ENCODE assay signal across 8 cellular contexts in the genomic region with DNA sequence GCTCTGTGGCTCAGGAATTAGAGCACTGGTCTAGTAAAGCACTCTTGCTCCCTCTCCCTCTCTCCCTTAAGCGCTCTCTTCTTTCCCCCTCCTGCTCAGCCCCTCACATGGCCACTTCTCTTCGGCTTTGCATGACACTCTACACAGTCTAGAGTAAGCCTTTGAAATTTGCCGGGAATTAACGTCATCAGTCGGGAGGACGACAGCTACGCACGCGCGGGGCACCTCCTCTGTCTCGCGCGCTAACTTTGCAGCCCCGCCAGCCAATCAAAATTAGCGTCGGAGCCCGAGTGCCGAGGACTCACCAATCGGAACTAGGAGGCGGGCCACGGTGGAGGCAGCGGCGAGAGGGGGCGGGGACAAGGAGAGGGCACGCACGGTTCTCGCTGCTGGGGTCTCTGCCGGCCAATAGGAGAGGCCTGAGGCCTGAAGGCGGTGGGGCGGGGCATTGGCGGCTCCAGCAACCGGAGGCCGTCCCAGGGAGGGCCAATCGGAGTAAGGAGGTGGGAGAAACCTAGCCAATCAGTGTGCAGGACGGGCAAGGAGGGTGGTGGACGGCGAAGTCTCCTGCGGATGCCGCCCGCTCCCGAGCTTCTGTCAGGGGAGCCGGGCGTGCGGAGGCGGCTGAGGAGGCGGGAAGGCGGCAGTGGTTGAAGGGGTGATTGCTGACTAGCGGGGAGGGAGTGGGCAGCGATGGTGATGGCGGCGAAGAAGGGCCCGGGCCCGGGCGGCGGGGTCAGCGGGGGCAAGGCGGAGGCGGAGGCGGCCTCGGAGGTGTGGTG. TPM values are rescaled to one million over a fixed set of nuclear protein-coding genes. Genes with fewer than 3 reads are reported as not detected.
DNase-seq lines count a peak whose midpoint lies in the region; ATAC-seq, FAIRE-seq and TF ChIP-seq lines count a peak whose summit lies in the region.

A gene with protein sequence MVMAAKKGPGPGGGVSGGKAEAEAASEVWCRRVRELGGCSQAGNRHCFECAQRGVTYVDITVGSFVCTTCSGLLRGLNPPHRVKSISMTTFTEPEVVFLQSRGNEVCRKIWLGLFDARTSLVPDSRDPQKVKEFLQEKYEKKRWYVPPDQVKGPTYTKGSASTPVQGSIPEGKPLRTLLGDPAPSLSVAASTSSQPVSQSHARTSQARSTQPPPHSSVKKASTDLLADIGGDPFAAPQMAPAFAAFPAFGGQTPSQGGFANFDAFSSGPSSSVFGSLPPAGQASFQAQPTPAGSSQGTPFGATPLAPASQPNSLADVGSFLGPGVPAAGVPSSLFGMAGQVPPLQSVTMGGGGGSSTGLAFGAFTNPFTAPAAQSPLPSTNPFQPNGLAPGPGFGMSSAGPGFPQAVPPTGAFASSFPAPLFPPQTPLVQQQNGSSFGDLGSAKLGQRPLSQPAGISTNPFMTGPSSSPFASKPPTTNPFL (plus strand): TSS at position 550 of the 782 bp plus-strand sequence. CDS start 144 bp downstream, at position 694.

- H3K4me2 ChIP-seq in H1 (ENCODE audit: insufficient read depth in 1 of 2, low read depth in 2 of 2, low read length in 2 of 2), result peak within 1 kb of the TSS; percentile 60 to 92

- 2% methylated on average over 44 of the region's 60 CpGs; no CpG with 5 or more reads in 1 of the 2 experiments for WGBS in H1 (ENCODE audit: extremely low coverage in 1 of 2, insufficient coverage in 1 of 2, insufficient read length in 1 of 2, insufficient replicate concordance in 2 of 2, low coverage in 1 of 2, low lambda C conversion rate in 2 of 2, missing lambda C conversion rate in 1 of 2), 2 experiments

- TF ChIP-seq CTCF in H1 (IDR thresholded peaks at IDR 0.05; ENCODE audit: control extremely low read depth in 1 of 3, insufficient read depth in 1 of 3, low read depth in 1 of 3, low read length in 3 of 3), result no peak

- H3K4me3 Mint-ChIP-seq in memory B cell, result peak within 1 kb of the TSS; percentile 99

- no peak within 1 kb of the TSS for H2AK5ac ChIP-seq in H1 (ENCODE audit: low read depth, low read length)

- H3K27me3 ChIP-seq in H1 (replicated peaks in 1 of 4; ENCODE audit: control insufficient read depth in 3 of 4, extremely low read depth in 1 of 4, insufficient read depth in 3 of 4, low read length in 3 of 4), result peaks cover 0 to 3% (median 2%) of the 10 kb centered on the region in 4 experiments; a peak in 3 of 7 replicates

- H3K4me1 ChIP-seq in H1 (replicated peaks in 1 of 4; ENCODE audit: control insufficient read depth in 3 of 4, insufficient read depth in 4 of 4, low read length in 3 of 4), result peaks cover 4 to 24% (median 13%) of the 10 kb centered on the region in 4 experiments; a peak in 4 of 7 replicates

- no peaks in the 10 kb centered on the region for H3K79me1 ChIP-seq in H1 (ENCODE audit: low read depth, low read length)

- CTCF ChIA-PET in H1 (lab: Charles Lee; ENCODE audit: partially characterized antibody), result interaction anchor here (0.7 to 26.5 kb wide), 4 partner anchors 10 to 61 kb away, joined by 3 to 341 read pairs (median 4); no protein-coding TSS in a partner anchor

- POLR2A ChIA-PET in H1 (lab: Charles Lee; ENCODE audit: partially characterized antibody), result interaction anchor here (1.0 to 2.1 kb wide), 9 partner anchors 11 to 103 kb away, joined by 3 to 12 read pairs (median 4); a partner anchor contains a TSS

- H3K9ac ChIP-seq in H1 (replicated peaks in 1 of 4; ENCODE audit: extremely low read depth in 1 of 4, low read depth in 3 of 4, low read length in 3 of 4), result peak within 1 kb of the TSS; percentile 17 to 58 (median 23); a peak in 5 of 7 replicates

- no peak within 1 kb of the TSS for H4K91ac ChIP-seq in H1 (replicated peaks; ENCODE audit: insufficient read length, low read length)

- peak within 1 kb of the TSS; percentile 77; the same call in 1 of the 2 replicates for H2AFZ ChIP-seq in H1 (ENCODE audit: low read length)

- no peak for TF ChIP-seq EP300 in H1 (IDR thresholded peaks at IDR 0.05; ENCODE audit: borderline replicate concordance in 1 of 2, low read depth in 2 of 2, low read length in 2 of 2)

- H2BK120ac ChIP-seq in H1 (replicated peaks; ENCODE audit: low read depth, low read length), result no peak within 1 kb of the TSS

- no peak within 1 kb of the TSS for H3K56ac ChIP-seq in H1 (replicated peaks; ENCODE audit: insufficient read length, low read depth, low read length)

- H3K23ac ChIP-seq in H1 (ENCODE audit: insufficient read length), result no peak within 1 kb of the TSS

- peak within 1 kb of the TSS; percentile 73 for H4K8ac ChIP-seq in H1 (ENCODE audit: extremely low read depth, insufficient read depth, low read length)

- H4K5ac ChIP-seq in H1 (ENCODE audit: insufficient read length, low read depth, low read length), result no peak within 1 kb of the TSS

- H2BK12ac ChIP-seq in H1 (ENCODE audit: low read depth, low read length), result no peak within 1 kb of the TSS

- H3K79me2 ChIP-seq in H1 (ENCODE audit: control insufficient read depth in 1 of 2, insufficient read depth in 2 of 2, low read length in 2 of 2), result peaks cover 0 to 18% of the 10 kb centered on the region in 2 experiments; a peak in 2 of 4 replicates

- H2BK15ac ChIP-seq in H1 (ENCODE audit: low read length), result no peak within 1 kb of the TSS

- peak within 1 kb of the TSS; percentile 84 for H3K27ac Mint-ChIP-seq in memory B cell

- H3K14ac ChIP-seq in H1 (ENCODE audit: insufficient read length), result no peak within 1 kb of the TSS

- FAIRE-seq in HTR-8/SVneo (lab: Jason Lieb, UNC) (peak; percentile 82), H1 (lab: Jason Lieb, UNC) (no peak)

- TF ChIP-seq POLR2A in H1 (IDR thresholded peaks at IDR 0.05; ENCODE audit: control extremely low read depth in 1 of 2, low read depth in 2 of 2, low read length in 2 of 2), result peak in 1 of 2 experiments; percentile 33; a peak in 1 of 3 replicates

- H3K4me3 ChIP-seq in H1 (ENCODE audit: extremely low read depth in 1 of 4, insufficient read depth in 2 of 4, low read depth in 3 of 4, low read length in 4 of 4), result peak within 1 kb of the TSS; percentile 70 to 83 (median 77)

- H2BK5ac ChIP-seq in H1 (ENCODE audit: low read depth, low read length), result no peak within 1 kb of the TSS

- peak in 1 of 2 experiments; percentile 8; a peak in 1 of 4 replicates for TF ChIP-seq RAD21 in H1 (IDR thresholded peaks at IDR 0.05 in 1 of 2, conservative IDR thresholded peaks at IDR 0.05 in 1 of 2; ENCODE audit: low read depth in 2 of 2, low read length in 2 of 2)

- peaks cover 7% of the 10 kb centered on the region for H3K23me2 ChIP-seq in H1 (ENCODE audit: low read depth, low read length)

- no peaks in the 10 kb centered on the region for H3K9me3 Mint-ChIP-seq in memory B cell

- peaks cover 29% of the 10 kb centered on the region for H3K4me1 Mint-ChIP-seq in memory B cell

- H4K20me1 ChIP-seq in H1 (replicated peaks in 1 of 2; ENCODE audit: control insufficient read depth in 1 of 2, insufficient read depth in 2 of 2, low read length in 2 of 2), result no peaks in the 10 kb centered on the region

- no peak within 1 kb of the TSS for H3K27ac ChIP-seq in H1 (ENCODE audit: low read depth, low read length)

- H3K4ac ChIP-seq in H1 (replicated peaks; ENCODE audit: insufficient read length, low read depth, low read length), result no peak within 1 kb of the TSS

- peaks cover 3% of the 10 kb centered on the region for H3K36me3 Mint-ChIP-seq in memory B cell

- no peaks in the 10 kb centered on the region for H3K9me3 ChIP-seq in H1 (ENCODE audit: insufficient read depth in 2 of 2, low read depth in 1 of 2, low read length in 1 of 2)

- peak; percentile 100 for DNase-seq in COLO829 (ENCODE audit: low spot score)
- DNase-seq in HTR-8/SVneo (ENCODE audit: insufficient read length, low spot score), result peak; percentile 94
- peak; percentile 100 for DNase-seq in NOMO-1 treated with dmso at 0.1 percent for 144 hours (lab: John Stamatoyannopoulos, UW; ENCODE audit: unreplicated experiment)
- peak; percentile 96 to 100 (median 99) for DNase-seq in activated CD8-positive, alpha-beta memory T cell treated with anti-CD3 and anti-CD28 coated beads for 48 hours (ENCODE audit: low read depth in 2 of 3, low spot score in 2 of 3)
- peak; percentile 99 for DNase-seq in H1 (ENCODE audit: low read depth in 1 of 2, low spot score in 2 of 2)
- DNase-seq in memory B cell (ENCODE audit: low spot score in 2 of 2), result peak; percentile 97 to 99
- DNase-seq in stimulated activated CD8-positive, alpha-beta memory T cell treated with anti-CD3 and anti-CD28 coated beads, Interleukin-12 subunit alpha, Interleukin-12 subunit beta, amount 100 ng/mL, for 24 hours (ENCODE audit: extremely low read depth), result peak; percentile 100

- no peak within 1 kb of the TSS for H2BK20ac ChIP-seq in H1 (ENCODE audit: low read length)

- no peaks in the 10 kb centered on the region for H3K36me3 ChIP-seq in H1 (ENCODE audit: control insufficient read depth in 2 of 4, insufficient read depth in 4 of 4, low read length in 3 of 4)

- H3K18ac ChIP-seq in H1 (ENCODE audit: extremely low read depth, low read length), result no peak within 1 kb of the TSS; the same call in 1 of the 2 replicates

- H3K27me3 Mint-ChIP-seq in memory B cell, result no peaks in the 10 kb centered on the region

- peak; percentile 88 for ATAC-seq in GM21367 (IDR thresholded peaks at IDR 0.05; ENCODE audit: unreplicated experiment)
- ATAC-seq in memory B cell (ENCODE audit: low read depth), result peak; percentile 94

TF ChIP-seq in H1, 55 proteins besides CTCF, POLR2A, EP300 and RAD21 (continues in another document):
- TF ChIP-seq GTF2F1 (IDR thresholded peaks at IDR 0.05; ENCODE audit: borderline replicate concordance, low read depth, low read length), result no peak
- no peak for TF ChIP-seq POU5F1 (IDR thresholded peaks at IDR 0.05; ENCODE audit: low read depth, low read length)
- TF ChIP-seq BRCA1 (IDR thresholded peaks at IDR 0.05; ENCODE audit: low read depth, low read length), result no peak
- TF ChIP-seq TCF12 (IDR thresholded peaks at IDR 0.05; ENCODE audit: low read depth, low read length), result no peak
- no peak for TF ChIP-seq KDM4A (IDR thresholded peaks at IDR 0.05; ENCODE audit: low read depth, low read length, severe bottlenecking)
- no peak for TF ChIP-seq BCL11A (IDR thresholded peaks at IDR 0.05; ENCODE audit: low read depth in 2 of 2, low read length in 2 of 2)
- peak; percentile 38 for TF ChIP-seq SP2 (IDR thresholded peaks at IDR 0.05; ENCODE audit: low read length)
- TF ChIP-seq SRF (IDR thresholded peaks at IDR 0.05; ENCODE audit: low read depth, low read length), result no peak
- TF ChIP-seq NRF1 (IDR thresholded peaks at IDR 0.05; ENCODE audit: low read depth, low read length), result peak; percentile 64
- TF ChIP-seq CTBP2 (IDR thresholded peaks at IDR 0.05; ENCODE audit: borderline replicate concordance, insufficient read depth, insufficient read length, low read length), result peak; percentile 91

RNA-seq across cellular contexts. Expression of the gene that starts here (rescaled TPM):
- total RNA-seq in H1 (2021; fragmentation: NEBNext Ultra II Directional; extraction: Animal tissue kit (Norgen Biotek cat#: 25700)), result 7.6 TPM in 2 replicates
- 11.2 and 15.9 TPM in 2 replicates for polyA plus RNA-seq in H1 (2011; rRNA removed)
- 8.7 TPM for polyA plus RNA-seq in H1 (2011; cell fraction: cytosol; rRNA removed)
- polyA plus RNA-seq in H1 (2011; cell fraction: nucleus; rRNA removed), result 18.2 TPM
- polyA plus RNA-seq in H1 (2012, experiment 1 of 2), result 5.8 to 9.2 TPM (median 6.5 TPM) in 4 replicates
- 4.1 TPM for polyA plus RNA-seq in H1 (2012, experiment 2 of 2)
- 2.6 TPM for polyA plus RNA-seq in H1 (2013, experiment 1 of 2)
- polyA plus RNA-seq in H1 (2013, experiment 2 of 2), result 3.0 TPM
- polyA minus RNA-seq in H1 (2011; rRNA and poly(A)+ RNA removed), result 7.0 and 7.5 TPM in 2 replicates
- polyA minus RNA-seq in H1 (2011; cell fraction: cytosol; rRNA and poly(A)+ RNA removed), result 12.4 TPM
- polyA minus RNA-seq in H1 (2011; cell fraction: nucleus; rRNA and poly(A)+ RNA removed), result 13.5 TPM
